ENCODE assay signal across 9 cellular contexts in genomic region chr1:202677433-202677832, GRCh38. TPM values are rescaled to one million over a fixed set of nuclear protein-coding genes. Genes with fewer than 3 reads are reported as not detected.
"Had no signal": no experiment of that assay in that cellular context is flagged by ENCODE, and none has a peak within 500 bp of the region (broad histone marks: within the 10 kb centered on the region; RNA-seq: fewer than 3 reads in every experiment).

No MANE protein-coding gene starts in this region.

- ATAC-seq: GM12878 had no signal

- DNase-seq: GDM1, GF-D8 had no signal

- FAIRE-seq: G401.6, GM12878, GM12891, GM12892, GM18507, GM19239 had no signal

- H3K4me3 ChIP-seq: GM12878 had no signal

RNA-seq across cellular contexts. Expression of gene SYT2, which starts 32.8 kb away (rescaled TPM):
- total RNA-seq: G401, GM12878 had no signal
- polyA plus RNA-seq: GM12878 had no signal
